In genomic region chr12:57058454-57058853, GRCh38 we compare ENCODE assay signal across 28 cellular contexts. TPM values are rescaled to one million over a fixed set of nuclear protein-coding genes. Genes with fewer than 3 reads are reported as not detected.
DNase-seq lines count a peak whose midpoint lies in the region; ATAC-seq and FAIRE-seq lines count a peak whose summit lies in the region.
"Had no signal": no experiment of that assay in that cellular context is flagged by ENCODE, and none has a peak within 500 bp of the region (broad histone marks: within the 10 kb centered on the region; RNA-seq: fewer than 3 reads in every experiment).

No MANE protein-coding gene starts in this region.

- H3K27me3 ChIP-seq in small intestine (ENCODE audit: control insufficient read depth in 2 of 2, insufficient read depth in 2 of 2, low read length in 2 of 2), result no peaks in the 10 kb centered on the region
- H3K27me3 ChIP-seq in right cardiac atrium (ENCODE audit: control insufficient read depth, insufficient read depth), result no peaks in the 10 kb centered on the region
- H3K27me3 ChIP-seq: gastroesophageal sphincter, MG63, stomach, upper lobe of left lung had no signal

- no peak for DNase-seq in activated CD4-positive, alpha-beta T cell treated with anti-CD3 and anti-CD28 coated beads for 36 hours
- no peak for DNase-seq in activated CD4-positive, alpha-beta T cell treated with anti-CD3 and anti-CD28 coated beads for 1 hour
- DNase-seq in activated CD8-positive, alpha-beta T cell treated with anti-CD3 and anti-CD28 coated beads, Interleukin-2, amount 10 ng/mL, durations not matched to agents 7 days and 5 days, result no peak
- DNase-seq in small intestine (no peak), right cardiac atrium (no peak), mucosa of gallbladder (ENCODE audit: low spot score) (no peak)
- DNase-seq: activated CD4-positive, alpha-beta T cell treated with anti-CD3 and anti-CD28 coated beads for 48 hours; activated CD8-positive, alpha-beta memory T cell treated with anti-CD3 and anti-CD28 coated beads, Interleukin-2, amount 50 U/mL, for 4 hours; activated naive CD4-positive, alpha-beta T cell; AML-193; cerebellar nuclear complex; HCEC 1CT; MG63; NCI-H1436 treated with DMSO at 0.1 percent for 48 hours; NCI-H2171; NCI-H69; stimulated activated CD4-positive, alpha-beta T cell treated with anti-CD3 and anti-CD28 coated beads, Interleukin-4, amount 100 ng/mL, for 1 hour; stomach; SW 1271; upper lobe of left lung had no signal

- no peak overlapping the region for H3K4me3 Mint-ChIP-seq in activated CD4-positive, alpha-beta T cell treated with anti-CD3 and anti-CD28 coated beads for 36 hours
- H3K4me3 Mint-ChIP-seq in activated CD8-positive, alpha-beta T cell treated with anti-CD3 and anti-CD28 coated beads, Interleukin-2, amount 10 ng/mL, durations not matched to agents 7 days and 5 days, result no peak overlapping the region
- H3K4me3 Mint-ChIP-seq in stimulated activated memory B cell treated with anti-CD40 and anti-IgM and Interleukin-4, amounts not matched to agents 10 μg/mL and 1 μg/mL and 100 μg/mL, for 72 hours, result no peak overlapping the region

- intact Hi-C loops in activated CD4-positive, alpha-beta T cell treated with anti-CD3 and anti-CD28 coated beads for 36 hours (cut with DNase I, micrococcal nuclease), result no loop called here
- intact Hi-C loops in right cardiac atrium (cut with DNase I), result loop anchor here in 2 of 4 donors (5.0 kb wide), 2 partner anchors 46 to 296 kb away; partner anchors contain the start of gene HSD17B6 (in 1 of the 2)

- no peak overlapping the region for H3K27ac ChIP-seq in small intestine (ENCODE audit: low read depth in 1 of 2, low read length in 1 of 2)
- H3K27ac ChIP-seq in right cardiac atrium (ENCODE audit: low read length), result no peak overlapping the region
- H3K27ac ChIP-seq: 22Rv1, gastroesophageal sphincter, upper lobe of left lung had no signal

- H3K9me3 Mint-ChIP-seq in activated CD4-positive, alpha-beta T cell treated with anti-CD3 and anti-CD28 coated beads for 36 hours (ENCODE audit: low read depth), result no peaks in the 10 kb centered on the region
- no peaks in the 10 kb centered on the region for H3K9me3 Mint-ChIP-seq in activated CD8-positive, alpha-beta T cell treated with anti-CD3 and anti-CD28 coated beads, Interleukin-2, amount 10 ng/mL, durations not matched to agents 7 days and 5 days (ENCODE audit: insufficient read depth)
- no peaks in the 10 kb centered on the region for H3K9me3 Mint-ChIP-seq in stimulated activated memory B cell treated with anti-CD40 and anti-IgM and Interleukin-4, amounts not matched to agents 10 μg/mL and 1 μg/mL and 100 μg/mL, for 72 hours

- H3K9me3 ChIP-seq in small intestine (ENCODE audit: control insufficient read depth, low read depth), result no peaks in the 10 kb centered on the region
- no peaks in the 10 kb centered on the region for H3K9me3 ChIP-seq in right cardiac atrium (ENCODE audit: control insufficient read depth, low read length)
- H3K9me3 ChIP-seq: gastroesophageal sphincter, MG63, stomach, upper lobe of left lung had no signal

- peaks cover 0 to 9% of the 10 kb centered on the region in 2 donors for H3K4me1 ChIP-seq in small intestine (ENCODE audit: control insufficient read depth in 2 of 2, insufficient read depth in 1 of 2, low read depth in 1 of 2, low read length in 1 of 2)
- H3K4me1 ChIP-seq in right cardiac atrium (ENCODE audit: control insufficient read depth, insufficient read depth, low read length), result no peaks in the 10 kb centered on the region

- peak overlapping the region; percentile 48 for H3K27ac Mint-ChIP-seq in activated CD4-positive, alpha-beta T cell treated with anti-CD3 and anti-CD28 coated beads for 36 hours
- peak overlapping the region; percentile 27 for H3K27ac Mint-ChIP-seq in activated CD8-positive, alpha-beta T cell treated with anti-CD3 and anti-CD28 coated beads, Interleukin-2, amount 10 ng/mL, durations not matched to agents 7 days and 5 days
- peak overlapping the region; percentile 33 for H3K27ac Mint-ChIP-seq in stimulated activated memory B cell treated with anti-CD40 and anti-IgM and Interleukin-4, amounts not matched to agents 10 μg/mL and 1 μg/mL and 100 μg/mL, for 72 hours

- CTCF ChIA-PET in activated CD4-positive, alpha-beta T cell treated with anti-CD3 and anti-CD28 coated beads for 36 hours (lab: Charles Lee), result interaction anchor here (0.6 to 26.8 kb wide), 7 partner anchors 10 to 66 kb away, joined by 3 to 411 read pairs (median 4); partner anchors contain the start of genes NAB2 and ZBTB39
- CTCF ChIA-PET in activated CD8-positive, alpha-beta T cell treated with anti-CD3 and anti-CD28 coated beads, Interleukin-2, amount 10 ng/mL, durations not matched to agents 7 days and 5 days (lab: Charles Lee), result interaction anchor here (2.5 to 11.3 kb wide), 4 partner anchors 9 to 57 kb away, joined by 13 to 229 read pairs (median 153); partner anchors contain the start of genes MYO1A and ZBTB39

- H3K4me1 Mint-ChIP-seq in activated CD4-positive, alpha-beta T cell treated with anti-CD3 and anti-CD28 coated beads for 36 hours, result peaks cover 33% of the 10 kb centered on the region
- H3K4me1 Mint-ChIP-seq in activated CD8-positive, alpha-beta T cell treated with anti-CD3 and anti-CD28 coated beads, Interleukin-2, amount 10 ng/mL, durations not matched to agents 7 days and 5 days (ENCODE audit: low read depth), result peaks cover 15% of the 10 kb centered on the region
- H3K4me1 Mint-ChIP-seq in stimulated activated memory B cell treated with anti-CD40 and anti-IgM and Interleukin-4, amounts not matched to agents 10 μg/mL and 1 μg/mL and 100 μg/mL, for 72 hours, result peaks cover 24% of the 10 kb centered on the region

- no peak for ATAC-seq in activated CD4-positive, alpha-beta T cell treated with anti-CD3 and anti-CD28 coated beads for 36 hours
- ATAC-seq in HG02678 (IDR thresholded peaks at IDR 0.05; ENCODE audit: unreplicated experiment), result peak; percentile 52
- no peak for ATAC-seq in activated CD8-positive, alpha-beta T cell treated with anti-CD3 and anti-CD28 coated beads, Interleukin-2, amount 10 ng/mL, durations not matched to agents 7 days and 5 days
- peak; percentile 77 for ATAC-seq in stimulated activated memory B cell treated with anti-CD40 and anti-IgM and Interleukin-4, amounts not matched to agents 10 μg/mL and 1 μg/mL and 100 μg/mL, for 72 hours
- no peak for ATAC-seq in right cardiac atrium
- ATAC-seq: gastroesophageal sphincter had no signal

- no peaks in the 10 kb centered on the region for H3K27me3 Mint-ChIP-seq in activated CD4-positive, alpha-beta T cell treated with anti-CD3 and anti-CD28 coated beads for 36 hours
- H3K27me3 Mint-ChIP-seq in activated CD8-positive, alpha-beta T cell treated with anti-CD3 and anti-CD28 coated beads, Interleukin-2, amount 10 ng/mL, durations not matched to agents 7 days and 5 days (ENCODE audit: low read depth), result no peaks in the 10 kb centered on the region
- no peaks in the 10 kb centered on the region for H3K27me3 Mint-ChIP-seq in stimulated activated memory B cell treated with anti-CD40 and anti-IgM and Interleukin-4, amounts not matched to agents 10 μg/mL and 1 μg/mL and 100 μg/mL, for 72 hours

- peaks cover 0 to 6% of the 10 kb centered on the region in 2 donors for H3K36me3 ChIP-seq in small intestine (ENCODE audit: control insufficient read depth in 2 of 2, insufficient read depth in 2 of 2, low read length in 2 of 2)

- no peak overlapping the region for H3K4me3 ChIP-seq in small intestine (ENCODE audit: low read depth in 1 of 2, low read length in 2 of 2)
- no peak overlapping the region for H3K4me3 ChIP-seq in right cardiac atrium (ENCODE audit: low read length)
- H3K4me3 ChIP-seq: gastroesophageal sphincter, lung, MG63, stomach, upper lobe of left lung had no signal

- peaks cover 74% of the 10 kb centered on the region for H3K36me3 Mint-ChIP-seq in activated CD4-positive, alpha-beta T cell treated with anti-CD3 and anti-CD28 coated beads for 36 hours (ENCODE audit: low read depth)
- H3K36me3 Mint-ChIP-seq in activated CD8-positive, alpha-beta T cell treated with anti-CD3 and anti-CD28 coated beads, Interleukin-2, amount 10 ng/mL, durations not matched to agents 7 days and 5 days (ENCODE audit: low read depth), result peaks cover 71% of the 10 kb centered on the region
- H3K36me3 Mint-ChIP-seq in stimulated activated memory B cell treated with anti-CD40 and anti-IgM and Interleukin-4, amounts not matched to agents 10 μg/mL and 1 μg/mL and 100 μg/mL, for 72 hours, result peaks cover 29% of the 10 kb centered on the region

- FAIRE-seq in small intestine (lab: Jason Lieb, UNC), result no peak
- FAIRE-seq: TTC549 had no signal

- 84 to 100% (median 93%) methylated on average over 1 of the region's 1 CpG for WGBS in small intestine, 3 donors
- WGBS in right cardiac atrium, result 85% methylated on average over 1 of the region's 1 CpG

- POLR2A ChIA-PET in activated CD4-positive, alpha-beta T cell treated with anti-CD3 and anti-CD28 coated beads for 36 hours (lab: Charles Lee), result no interaction called here
- POLR2A ChIA-PET in activated CD8-positive, alpha-beta T cell treated with anti-CD3 and anti-CD28 coated beads, Interleukin-2, amount 10 ng/mL, durations not matched to agents 7 days and 5 days (lab: Charles Lee), result interaction anchor here (2.8 kb wide), 1 partner anchor 53 kb away, joined by 9 read pairs; the partner anchor contains the start of gene STAT6

RNA-seq across cellular contexts. Expression of gene MYO1A, which starts 8.5 kb away (rescaled TPM):
- total RNA-seq in activated CD4-positive, alpha-beta T cell treated with anti-CD3 and anti-CD28 coated beads for 36 hours, result 1 to 10 TPM; 2.4 to 2.6 TPM
- 1 to 10 TPM; 1.3 to 1.4 TPM for total RNA-seq in activated CD8-positive, alpha-beta T cell treated with anti-CD3 and anti-CD28 coated beads, Interleukin-2, amount 10 ng/mL, durations not matched to agents 7 days and 5 days
- polyA plus RNA-seq in small intestine, result 100 to 1,000 TPM; 202 to 971 (median 775) TPM
- total RNA-seq in right cardiac atrium, result under 1 TPM in 3 of 4 donors, not detected in 1; 0.28 to 0.43 (median 0.35) TPM
- polyA plus RNA-seq in right cardiac atrium, result 0.02 TPM
- 48.5 TPM for total RNA-seq in mucosa of gallbladder
- total RNA-seq: Daoy, kidney epithelial cell had no signal

RNA-seq across cellular contexts. Expression of gene NEMP1, which starts 20.1 kb away (rescaled TPM):
- 10 to 100 TPM; 79.0 to 81.1 TPM for total RNA-seq in activated CD4-positive, alpha-beta T cell treated with anti-CD3 and anti-CD28 coated beads for 36 hours
- 10 to 100 TPM; 56.4 to 56.9 TPM for total RNA-seq in activated CD8-positive, alpha-beta T cell treated with anti-CD3 and anti-CD28 coated beads, Interleukin-2, amount 10 ng/mL, durations not matched to agents 7 days and 5 days
- polyA plus RNA-seq in small intestine (1 to 10 TPM in 1 of 3 donors, under 1 TPM in 2; 0.45 to 3.6 (median 0.54) TPM), right cardiac atrium (1.6 TPM)
- total RNA-seq in right cardiac atrium (1 to 10 TPM; 4.4 to 6.1 (median 5.1) TPM), mucosa of gallbladder (11.4 TPM)

RNA-seq across cellular contexts. Expression of gene NAB2, which starts 30.5 kb away (rescaled TPM):
- 10 to 100 TPM; 46.8 to 48.6 TPM for total RNA-seq in activated CD4-positive, alpha-beta T cell treated with anti-CD3 and anti-CD28 coated beads for 36 hours
- total RNA-seq in activated CD8-positive, alpha-beta T cell treated with anti-CD3 and anti-CD28 coated beads, Interleukin-2, amount 10 ng/mL, durations not matched to agents 7 days and 5 days, result 10 to 100 TPM; 12.9 to 13.7 TPM
- polyA plus RNA-seq in small intestine, result 10 to 100 TPM; 11.4 to 21.2 (median 14.9) TPM
- 10 to 100 TPM; 12.8 to 22.7 (median 14.7) TPM for total RNA-seq in right cardiac atrium
- 13.8 TPM for polyA plus RNA-seq in right cardiac atrium
- 21.4 TPM for total RNA-seq in mucosa of gallbladder

RNA-seq across cellular contexts. Expression of gene TAC3, which starts 42.1 kb away (rescaled TPM):
- under 1 TPM; 0.37 to 0.63 TPM for total RNA-seq in activated CD4-positive, alpha-beta T cell treated with anti-CD3 and anti-CD28 coated beads for 36 hours
- total RNA-seq in activated CD8-positive, alpha-beta T cell treated with anti-CD3 and anti-CD28 coated beads, Interleukin-2, amount 10 ng/mL, durations not matched to agents 7 days and 5 days, result not detected
- 1 to 10 TPM; 3.4 to 8.9 (median 6.0) TPM for polyA plus RNA-seq in small intestine
- not detected for total RNA-seq in right cardiac atrium
- not detected for polyA plus RNA-seq in right cardiac atrium
- 0.52 TPM for total RNA-seq in mucosa of gallbladder
- total RNA-seq: gastroesophageal sphincter, kidney epithelial cell, lung, upper lobe of left lung had no signal
- polyA plus RNA-seq: lung had no signal

RNA-seq across cellular contexts. Expression of gene ZBTB39, which starts 52.1 kb away (rescaled TPM):
- 1 to 10 TPM; 6.4 to 6.6 TPM for total RNA-seq in activated CD4-positive, alpha-beta T cell treated with anti-CD3 and anti-CD28 coated beads for 36 hours
- total RNA-seq in activated CD8-positive, alpha-beta T cell treated with anti-CD3 and anti-CD28 coated beads, Interleukin-2, amount 10 ng/mL, durations not matched to agents 7 days and 5 days, result 1 to 10 TPM; 7.7 to 8.2 TPM
- 1 to 10 TPM in 2 of 3 donors, under 1 TPM in 1; 0.81 to 2.6 (median 1.1) TPM for polyA plus RNA-seq in small intestine
- total RNA-seq in right cardiac atrium, result 1 to 10 TPM; 3.7 to 4.5 (median 4.1) TPM
- polyA plus RNA-seq in right cardiac atrium, result 1.9 TPM
- 5.7 TPM for total RNA-seq in mucosa of gallbladder

Comparison
In these comparisons a context has a peak if more than half of its experiments do, and no peak if none do; other contexts are left out.
1. ATAC-seq: peak in HG02678 (single experiment) and stimulated activated memory B cell treated with anti-CD40 and anti-IgM and Interleukin-4, amounts not matched to agents 10 μg/mL and 1 μg/mL and 100 μg/mL, for 72 hours (single experiment); none in activated CD4-positive, alpha-beta T cell treated with anti-CD3 and anti-CD28 coated beads for 36 hours (single experiment), activated CD8-positive, alpha-beta T cell treated with anti-CD3 and anti-CD28 coated beads, Interleukin-2, amount 10 ng/mL, durations not matched to agents 7 days and 5 days (single experiment) and right cardiac atrium (0 of 2).
2. RNA of gene MYO1A, which starts 8.5 kb away (total RNA-seq): 48.5 TPM in mucosa of gallbladder (single experiment); 2.4 to 2.6 TPM in activated CD4-positive, alpha-beta T cell treated with anti-CD3 and anti-CD28 coated beads for 36 hours, 1.3 to 1.4 TPM in activated CD8-positive, alpha-beta T cell treated with anti-CD3 and anti-CD28 coated beads, Interleukin-2, amount 10 ng/mL, durations not matched to agents 7 days and 5 days and 0.28 to 0.43 TPM in right cardiac atrium; every median in the first group is over 10 times any median in the second.
3. Peak in every context shown above with its lines, with median percentiles within 50 percentile points of each other: H3K27ac Mint-ChIP-seq.